ENCODE assay signal across 9 cellular contexts in the genomic region with DNA sequence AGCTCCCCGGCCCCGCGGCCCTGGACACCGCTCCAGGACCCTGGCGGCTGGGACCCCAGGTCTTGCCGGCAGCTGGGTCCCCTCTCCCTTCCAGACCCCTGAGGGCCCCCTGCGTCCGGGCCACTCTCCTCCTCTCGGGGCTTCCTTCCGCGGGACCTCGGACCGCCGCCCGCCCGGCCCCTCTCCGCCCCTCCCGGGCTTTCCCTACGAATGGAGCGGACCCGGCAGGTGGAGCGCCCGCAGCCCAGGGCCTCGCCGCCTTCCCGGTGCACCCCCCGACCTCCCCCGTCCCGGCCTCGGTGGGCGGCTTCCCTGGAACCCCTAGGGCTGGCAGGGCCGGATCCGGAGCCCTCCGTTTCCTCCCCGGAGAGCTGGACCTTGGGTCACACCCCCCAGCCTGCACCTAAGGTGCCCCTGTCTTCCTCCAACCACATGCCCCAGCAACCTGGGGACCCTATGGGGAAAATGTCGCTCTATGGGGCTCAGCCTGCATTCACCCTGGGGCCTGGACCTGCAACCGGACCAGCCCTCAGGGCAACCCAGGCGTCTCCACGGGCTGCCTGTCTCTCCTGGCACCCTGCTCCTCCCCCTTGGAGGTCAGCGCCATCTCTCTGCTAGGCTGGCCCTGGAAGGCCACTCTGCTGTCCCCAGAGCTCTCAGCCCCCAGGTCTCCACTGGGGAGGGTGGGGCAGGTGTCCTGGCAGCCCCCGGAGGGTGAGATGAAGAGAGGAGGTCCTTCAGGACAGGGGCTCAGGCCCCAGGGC. TPM values are rescaled to one million over a fixed set of nuclear protein-coding genes. Genes with fewer than 3 reads are reported as not detected.
DNase-seq lines count a peak whose midpoint lies in the region; ATAC-seq and TF ChIP-seq lines count a peak whose summit lies in the region.
"Had no signal": no experiment of that assay in that cellular context is flagged by ENCODE, and none has a peak within 500 bp of the region (broad histone marks: within the 10 kb centered on the region; RNA-seq: fewer than 3 reads in every experiment).

No MANE protein-coding gene starts in this region.

- no peak for TF ChIP-seq CTCF in natural killer cell (IDR thresholded peaks at IDR 0.05)

- no peaks in the 10 kb centered on the region for H3K27me3 Mint-ChIP-seq in natural killer cell (ENCODE audit: low read depth in 2 of 2)

- ATAC-seq in natural killer cell = no peak
- ATAC-seq in HG02840 (IDR thresholded peaks at IDR 0.05; ENCODE audit: low FRiP score, unreplicated experiment) = no peak
- no peak for ATAC-seq in GM19324 (IDR thresholded peaks at IDR 0.05; ENCODE audit: low FRiP score, unreplicated experiment)

- H3K9me2 ChIP-seq in Karpas-422 (replicated peaks; ENCODE audit: insufficient read depth, low read length) = no peaks in the 10 kb centered on the region

- no peaks in the 10 kb centered on the region for H3K36me3 Mint-ChIP-seq in natural killer cell

- H3K4me1 Mint-ChIP-seq in natural killer cell = peaks cover 54 to 70% of the 10 kb centered on the region in 2 donors

- H3K4me3 ChIP-seq in BLaER1 (peak overlapping the region; percentile 67), Karpas-422 (ENCODE audit: low read length) (peak overlapping the region; percentile 76), esophagus (ENCODE audit: low read depth in 1 of 2, low read length in 2 of 2) (peak overlapping the region; percentile 8 to 54)

- peak overlapping the region; percentile 41; the same call in 1 of the 2 replicates for H3K9ac ChIP-seq in BLaER1
- peak overlapping the region; percentile 86 for H3K9ac ChIP-seq in Karpas-422 (ENCODE audit: low read length)

- no peaks in the 10 kb centered on the region for H3K79me2 ChIP-seq in Karpas-422 (ENCODE audit: low read length)

- H3K4me1 ChIP-seq in BLaER1 (peaks cover 71% of the 10 kb centered on the region), Karpas-422 (ENCODE audit: low read length) (peaks cover 34% of the 10 kb centered on the region), esophagus (ENCODE audit: control insufficient read depth in 2 of 2, insufficient read depth in 2 of 2, low read length in 1 of 2) (peaks cover 0 to 6% of the 10 kb centered on the region in 2 donors)

- H3K9me3 ChIP-seq in BLaER1 = no peaks in the 10 kb centered on the region
- no peaks in the 10 kb centered on the region for H3K9me3 ChIP-seq in Karpas-422 (ENCODE audit: low read length)
- no peaks in the 10 kb centered on the region for H3K9me3 ChIP-seq in esophagus (ENCODE audit: control insufficient read depth in 2 of 2, insufficient read depth in 1 of 2, low read depth in 1 of 2, low read length in 1 of 2)

- peaks cover 5% of the 10 kb centered on the region; the same call in 1 of the 2 replicates for H3K36me3 ChIP-seq in BLaER1
- H3K36me3 ChIP-seq in Karpas-422 (ENCODE audit: insufficient read depth, low read length) = no peaks in the 10 kb centered on the region
- H3K36me3 ChIP-seq in esophagus (ENCODE audit: control insufficient read depth in 2 of 2, insufficient read depth in 2 of 2, low read length in 1 of 2) = no peaks in the 10 kb centered on the region

- H4K20me1 ChIP-seq in BLaER1 (no peaks in the 10 kb centered on the region), Karpas-422 (ENCODE audit: insufficient read depth, low read depth, low read length) (no peaks in the 10 kb centered on the region)

- H3K27ac Mint-ChIP-seq in natural killer cell = peak overlapping the region; percentile 83 to 93

- 12 to 13% methylated on average over 35 to 41 of the region's 41 CpGs for WGBS in esophagus, 2 donors

- no peak overlapping the region for H2AFZ ChIP-seq in Karpas-422 (ENCODE audit: low read length)

- H3K27me3 ChIP-seq in BLaER1 (peaks cover 48% of the 10 kb centered on the region), Karpas-422 (ENCODE audit: low read length) (no peaks in the 10 kb centered on the region), esophagus (ENCODE audit: control insufficient read depth in 1 of 2, insufficient read depth in 2 of 2, low read length in 2 of 2) (peaks cover 0 to 6% of the 10 kb centered on the region in 2 donors)

- H3K4me3 Mint-ChIP-seq in natural killer cell = peak overlapping the region; percentile 89

- no peaks in the 10 kb centered on the region for H3K9me3 Mint-ChIP-seq in natural killer cell

- no peak overlapping the region; the same call in 1 of the 2 replicates for H3K27ac ChIP-seq in BLaER1
- H3K27ac ChIP-seq in Karpas-422 (ENCODE audit: low read length) = no peak overlapping the region
- H3K27ac ChIP-seq in esophagus (ENCODE audit: low read depth in 2 of 2, low read length in 1 of 2) = no peak overlapping the region

- intact Hi-C loops in natural killer cell (cut with micrococcal nuclease) = no loop called here

- H3K4me2 ChIP-seq in BLaER1 (peak overlapping the region; percentile 84), Karpas-422 (ENCODE audit: low read depth, low read length, poor library complexity, severe bottlenecking) (peak overlapping the region; percentile 95)

- DNase-seq in Karpas-422 (peak; percentile 54), natural killer cell (no peak), medulla oblongata (ENCODE audit: extremely low spot score) (no peak), mesenteric fat pad (ENCODE audit: low spot score) (no peak)
- DNase-seq: DMS153 had no signal

RNA-seq across cellular contexts. Expression of a gene that starts 0.7 kb away (rescaled TPM):
- 2.8 and 4.7 TPM in 2 replicates for total RNA-seq in Karpas-422 (2014; rRNA removed; shearing (Covaris generic); ENCODE audit: low replicate concordance)
- polyA plus RNA-seq in esophagus = 1 to 10 TPM; 1.6 to 1.9 TPM
- 100 to 1,000 TPM in 2 of 3 donors, 10 to 100 TPM in 1; 87.5 to 151 (median 113) TPM for total RNA-seq in natural killer cell
- total RNA-seq in mesenteric fat pad = 3.9 TPM

Comparison
In these comparisons a context has a peak if more than half of its experiments do, and no peak if none do; other contexts are left out.
1. RNA of a gene that starts 0.7 kb away (total RNA-seq): 87.5 to 151 TPM in natural killer cell; 3.9 TPM in mesenteric fat pad (single experiment) and 2.8 to 4.7 TPM in Karpas-422; every median in the first group is over 10 times any median in the second.
2. Peak in every context shown above with its lines, with median percentiles within 50 percentile points of each other: H3K4me3 ChIP-seq.